ENCODE assay signal across 9 cellular contexts in genomic region chr11:10456519-10456918, GRCh38. TPM values are rescaled to one million over a fixed set of nuclear protein-coding genes. Genes with fewer than 3 reads are reported as not detected.
DNase-seq lines count a peak whose midpoint lies in the region; ATAC-seq, FAIRE-seq and TF ChIP-seq lines count a peak whose summit lies in the region.
"Had no signal": no experiment of that assay in that cellular context is flagged by ENCODE, and none has a peak within 500 bp of the region (broad histone marks: within the 10 kb centered on the region; RNA-seq: fewer than 3 reads in every experiment).

No MANE protein-coding gene starts in this region.

- H3K79me2 ChIP-seq in astrocyte (ENCODE audit: insufficient read depth, low read length), result no peaks in the 10 kb centered on the region

- H3K4me1 Mint-ChIP-seq in astrocyte (ENCODE audit: low read depth, unreplicated experiment), result peaks cover 34% of the 10 kb centered on the region

- peak overlapping the region; percentile 12 for H3K27ac Mint-ChIP-seq in astrocyte (ENCODE audit: unreplicated experiment)

- H3K4me1 ChIP-seq in astrocyte (ENCODE audit: insufficient read depth, low read length) (peaks cover 23% of the 10 kb centered on the region), mucosa of rectum (ENCODE audit: control insufficient read depth in 2 of 2, insufficient read depth in 2 of 2, low read length in 2 of 2) (peaks cover 18 to 25% of the 10 kb centered on the region in 2 donors)

- H3K4me2 ChIP-seq in astrocyte (ENCODE audit: low read length), result peak overlapping the region; percentile 76

- no peak for FAIRE-seq in astrocyte (lab: Jason Lieb, UNC)
- FAIRE-seq: islet of Langerhans had no signal

- H3K9ac ChIP-seq in astrocyte (ENCODE audit: low read length), result peak overlapping the region; percentile 63
- peak overlapping the region; percentile 56 to 59 for H3K9ac ChIP-seq in mucosa of rectum (ENCODE audit: low read depth in 1 of 2, low read length in 2 of 2)

- no peaks in the 10 kb centered on the region for H3K9me3 ChIP-seq in astrocyte (ENCODE audit: insufficient read depth, low read depth, low read length)
- H3K9me3 ChIP-seq in mucosa of rectum (ENCODE audit: control insufficient read depth in 2 of 2, low read length in 2 of 2), result no peaks in the 10 kb centered on the region

- no peaks in the 10 kb centered on the region for H3K36me3 Mint-ChIP-seq in astrocyte (ENCODE audit: low read depth, unreplicated experiment)

- no peaks in the 10 kb centered on the region for H4K20me1 ChIP-seq in astrocyte (ENCODE audit: insufficient read depth, low read length)

- peak overlapping the region; percentile 33 for H3K27ac ChIP-seq in astrocyte (ENCODE audit: low read depth, low read length)
- peak overlapping the region; percentile 75 to 78 for H3K27ac ChIP-seq in mucosa of rectum (ENCODE audit: low read depth in 2 of 2, low read length in 2 of 2)

- H3K4me3 ChIP-seq in astrocyte (ENCODE audit: insufficient read depth, low read depth, low read length) (no peak overlapping the region), mucosa of rectum (ENCODE audit: low read length in 2 of 2) (peak overlapping the region; percentile 60 to 75)

- peaks cover 9% of the 10 kb centered on the region for H3K27me3 Mint-ChIP-seq in astrocyte (ENCODE audit: low read depth, unreplicated experiment)

- H3K27me3 ChIP-seq in astrocyte (ENCODE audit: insufficient read depth, low read length) (no peaks in the 10 kb centered on the region), mucosa of rectum (ENCODE audit: control insufficient read depth in 2 of 2, insufficient read depth in 2 of 2, low read length in 2 of 2) (peaks cover 0 to under 1% of the 10 kb centered on the region in 2 donors)

- in situ Hi-C loops in GM13976 (cut with MboI; ENCODE audit: low sequenced_read_pairs, unreplicated experiment), result no loop called here

- H3K36me3 ChIP-seq in astrocyte (ENCODE audit: insufficient read depth, low read length), result no peaks in the 10 kb centered on the region
- H3K36me3 ChIP-seq in mucosa of rectum (ENCODE audit: control insufficient read depth in 2 of 2, insufficient read depth in 2 of 2, low read length in 2 of 2), result peaks cover 1 to 3% of the 10 kb centered on the region in 2 donors

- TF ChIP-seq CTCF in astrocyte (IDR thresholded peaks at IDR 0.05; ENCODE audit: insufficient read depth, low read depth, low read length) (no peak), GM13976 (IDR thresholded peaks at IDR 0.05; ENCODE audit: borderline replicate concordance, control extremely low read depth, extremely low read depth, insufficient read depth, missing control alignments) (no peak)

- no peak for ATAC-seq in GM21717 (IDR thresholded peaks at IDR 0.05; ENCODE audit: unreplicated experiment)

- peak overlapping the region; percentile 27 for H2AFZ ChIP-seq in astrocyte (ENCODE audit: low read depth, low read length)

- H3K9me3 Mint-ChIP-seq in astrocyte (ENCODE audit: unreplicated experiment), result peaks cover 4% of the 10 kb centered on the region

- peak overlapping the region; percentile 14 for H3K4me3 Mint-ChIP-seq in astrocyte (ENCODE audit: unreplicated experiment)

- DNase-seq in DMS 273 treated with DMSO at 0.1 percent for 48 hours (lab: John Stamatoyannopoulos, UW) (peak; percentile 35), NCI-H1105 treated with DMSO at 0.1 percent for 48 hours (lab: John Stamatoyannopoulos, UW) (peak; percentile 73), astrocyte (ENCODE audit: low read depth) (no peak), T-helper 9 cell (no peak), ureter (ENCODE audit: low spot score) (no peak), GM13976 (ENCODE audit: low spot score) (no peak)

RNA-seq across cellular contexts. Expression of gene AMPD3, which starts 1.5 kb away (rescaled TPM):
- total RNA-seq in astrocyte (4.3 and 5.6 TPM in 2 replicates), ureter (24.7 TPM)

Comparison
In these comparisons a context has a peak if more than half of its experiments do, and no peak if none do; other contexts are left out.
1. DNase-seq: peak in DMS 273 treated with DMSO at 0.1 percent for 48 hours (single experiment) and NCI-H1105 treated with DMSO at 0.1 percent for 48 hours (single experiment); none in astrocyte (single experiment), T-helper 9 cell (single experiment), ureter (single experiment) and GM13976 (single experiment).